19 cellular contexts compared by ENCODE assay signal in genomic region chr11:41522391-41522790, GRCh38.
"Had no signal": no experiment of that assay in that cellular context is flagged by ENCODE, and none has a peak within 500 bp of the region (broad histone marks: within the 10 kb centered on the region; RNA-seq: fewer than 3 reads in every experiment).

No MANE protein-coding gene starts in this region.

- ATAC-seq: activated T-helper 17 cell treated with anti-CD3 and anti-CD28 coated beads, Interleukin-2, amount 50 U/mL, for 72 hours; body of pancreas; esophagus mucosa; left ventricle myocardium superior had no signal

- H3K36me3 ChIP-seq: stomach, thoracic aorta had no signal

- H3K27ac ChIP-seq: body of pancreas, parathyroid adenoma, stomach, thoracic aorta had no signal

- H3K4me1 Mint-ChIP-seq: activated CD4-positive, alpha-beta T cell treated with anti-CD3 and anti-CD28 coated beads, Interleukin-2, amount 10 ng/mL, durations not matched to agents 24 days and 14 days; activated naive CD4-positive, alpha-beta T cell treated with anti-CD3 and anti-CD28 coated beads, Interleukin-2, amount 10 ng/mL, durations not matched to agents 7 days and 5 days; activated T-helper 17 cell treated with anti-CD3 and anti-CD28 coated beads, Interleukin-2, amount 50 U/mL, for 72 hours; naive B cell had no signal

- DNase-seq: activated CD4-positive, alpha-beta T cell treated with anti-CD3 and anti-CD28 coated beads, Interleukin-2, amount 10 ng/mL, durations not matched to agents 24 days and 14 days; activated CD8-positive, alpha-beta memory T cell treated with anti-CD3 and anti-CD28 coated beads for 24 hours; activated naive CD4-positive, alpha-beta T cell treated with anti-CD3 and anti-CD28 coated beads, Interleukin-2, amount 10 ng/mL, durations not matched to agents 7 days and 5 days; body of pancreas; cerebellar nuclear complex; foreskin fibroblast; head of caudate nucleus; left ventricle myocardium superior; midbrain; naive B cell; retina; stimulated activated CD4-positive, alpha-beta T cell treated with anti-CD3 and anti-CD28 coated beads, Interleukin-4, amount 100 ng/mL, for 4 hours; stomach; T1000 had no signal

- H3K79me2 ChIP-seq: parathyroid adenoma had no signal

- H3K9ac ChIP-seq: parathyroid adenoma had no signal

- H3K36me3 Mint-ChIP-seq: activated naive CD4-positive, alpha-beta T cell treated with anti-CD3 and anti-CD28 coated beads, Interleukin-2, amount 10 ng/mL, durations not matched to agents 7 days and 5 days; naive B cell had no signal

- H3K27ac Mint-ChIP-seq: activated CD4-positive, alpha-beta T cell treated with anti-CD3 and anti-CD28 coated beads, Interleukin-2, amount 10 ng/mL, durations not matched to agents 24 days and 14 days; activated naive CD4-positive, alpha-beta T cell treated with anti-CD3 and anti-CD28 coated beads, Interleukin-2, amount 10 ng/mL, durations not matched to agents 7 days and 5 days; activated T-helper 17 cell treated with anti-CD3 and anti-CD28 coated beads, Interleukin-2, amount 50 U/mL, for 72 hours; dendritic cell treated with granulocyte-macrophage colony-stimulating factor and Interleukin-4, amounts not matched to agents 40 ng/mL and 50 ng/mL, for 4 days; naive B cell had no signal

- H3K9me3 ChIP-seq: body of pancreas, stomach, thoracic aorta had no signal

- H3K27me3 ChIP-seq: body of pancreas, stomach had no signal

- H3K4me3 Mint-ChIP-seq: activated CD4-positive, alpha-beta T cell treated with anti-CD3 and anti-CD28 coated beads, Interleukin-2, amount 10 ng/mL, durations not matched to agents 24 days and 14 days; activated naive CD4-positive, alpha-beta T cell treated with anti-CD3 and anti-CD28 coated beads, Interleukin-2, amount 10 ng/mL, durations not matched to agents 7 days and 5 days; activated T-helper 17 cell treated with anti-CD3 and anti-CD28 coated beads, Interleukin-2, amount 50 U/mL, for 72 hours; dendritic cell treated with granulocyte-macrophage colony-stimulating factor and Interleukin-4, amounts not matched to agents 40 ng/mL and 50 ng/mL, for 4 days; naive B cell had no signal

- H3K9me3 Mint-ChIP-seq: activated CD4-positive, alpha-beta T cell treated with anti-CD3 and anti-CD28 coated beads, Interleukin-2, amount 10 ng/mL, durations not matched to agents 24 days and 14 days; dendritic cell treated with granulocyte-macrophage colony-stimulating factor and Interleukin-4, amounts not matched to agents 40 ng/mL and 50 ng/mL, for 4 days had no signal

- H2AFZ ChIP-seq: parathyroid adenoma had no signal

- H3K27me3 Mint-ChIP-seq: activated CD4-positive, alpha-beta T cell treated with anti-CD3 and anti-CD28 coated beads, Interleukin-2, amount 10 ng/mL, durations not matched to agents 24 days and 14 days; activated naive CD4-positive, alpha-beta T cell treated with anti-CD3 and anti-CD28 coated beads, Interleukin-2, amount 10 ng/mL, durations not matched to agents 7 days and 5 days; activated T-helper 17 cell treated with anti-CD3 and anti-CD28 coated beads, Interleukin-2, amount 50 U/mL, for 72 hours; dendritic cell treated with granulocyte-macrophage colony-stimulating factor and Interleukin-4, amounts not matched to agents 40 ng/mL and 50 ng/mL, for 4 days; naive B cell had no signal

- H3K4me3 ChIP-seq: body of pancreas, stomach, thoracic aorta had no signal

- H3K4me1 ChIP-seq: body of pancreas, parathyroid adenoma, stomach had no signal
